11 cellular contexts compared by ENCODE assay signal in the genomic region with DNA sequence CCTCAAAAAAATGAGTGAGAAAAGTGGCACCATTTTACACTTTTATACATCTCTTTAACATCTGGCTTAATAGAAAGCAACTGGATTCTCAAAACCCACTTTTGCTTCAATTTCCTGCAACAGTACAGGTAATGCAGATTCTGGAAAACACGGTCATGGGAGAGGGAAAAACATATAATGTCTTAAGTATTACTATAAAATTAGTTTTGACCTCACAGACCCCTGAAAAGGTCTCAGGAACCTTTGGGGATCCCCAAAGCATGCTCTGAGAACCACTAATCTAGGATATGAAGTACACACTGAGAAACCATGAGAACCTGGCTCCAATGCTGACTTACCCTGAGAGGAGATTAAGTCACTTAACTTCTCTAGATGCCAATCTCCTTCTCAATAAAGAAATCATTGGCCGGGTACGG.
DNase-seq lines count a peak whose midpoint lies in the region; ATAC-seq and TF ChIP-seq lines count a peak whose summit lies in the region.
"Had no signal": no experiment of that assay in that cellular context is flagged by ENCODE, and none has a peak within 500 bp of the region (broad histone marks: within the 10 kb centered on the region; RNA-seq: fewer than 3 reads in every experiment).

No MANE protein-coding gene starts in this region.

- H2AFZ ChIP-seq in OCI-LY3 (ENCODE audit: low read depth, low read length) (no peak overlapping the region), mammary epithelial cell (ENCODE audit: low read depth, low read length) (no peak overlapping the region)

- H3K79me2 ChIP-seq in OCI-LY3 (ENCODE audit: low read length) (peaks cover 82% of the 10 kb centered on the region), mammary epithelial cell (ENCODE audit: insufficient read depth, low read length) (peaks cover 86% of the 10 kb centered on the region)

- peak overlapping the region; percentile 79 for H3K27ac ChIP-seq in OCI-LY3 (ENCODE audit: low read length)
- peak overlapping the region; percentile 24 for H3K27ac ChIP-seq in upper lobe of right lung
- H3K27ac ChIP-seq in mammary epithelial cell (ENCODE audit: insufficient read depth, low read depth, low read length), result no peak overlapping the region
- H3K27ac ChIP-seq: epithelial cell of prostate had no signal

- TF ChIP-seq CTCF in OCI-LY3 (IDR thresholded peaks at IDR 0.05; ENCODE audit: low read depth, low read length), result no peak
- no peak for TF ChIP-seq CTCF in upper lobe of right lung (IDR thresholded peaks at IDR 0.05)
- no peak for TF ChIP-seq CTCF in CD14-positive monocyte (IDR thresholded peaks at IDR 0.05)
- TF ChIP-seq CTCF in mammary epithelial cell (conservative IDR thresholded peaks at IDR 0.05 in 1 of 2, IDR thresholded peaks at IDR 0.05 in 1 of 2; ENCODE audit: extremely low read depth in 1 of 2, insufficient read depth in 1 of 2, low read depth in 1 of 2, low read length in 2 of 2), result no peak

- ATAC-seq in HG02840 (IDR thresholded peaks at IDR 0.05; ENCODE audit: low FRiP score, unreplicated experiment) (peak; percentile 46), upper lobe of right lung (no peak)

- H3K4me3 ChIP-seq in OCI-LY3 (ENCODE audit: low read length) (peak overlapping the region; percentile 31; the same call in 1 of the 2 replicates), upper lobe of right lung (no peak overlapping the region), mammary epithelial cell (replicated peaks in 1 of 3; ENCODE audit: insufficient read depth in 1 of 3, low read depth in 2 of 3, low read length in 3 of 3) (no peak overlapping the region)

- peaks cover 0 to 2% of the 10 kb centered on the region in 2 donors for H3K36me3 Mint-ChIP-seq in CD14-positive monocyte

- no peaks in the 10 kb centered on the region for H3K9me3 Mint-ChIP-seq in CD14-positive monocyte
- H3K9me3 Mint-ChIP-seq: CD4-positive, alpha-beta T cell had no signal

- intact Hi-C loops in upper lobe of right lung (cut with DNase I) (no loop called here), CD14-positive monocyte (cut with micrococcal nuclease) (no loop called here), mammary epithelial cell (cut with micrococcal nuclease) (no loop called here)

- dilution Hi-C loops in mammary epithelial cell (cut with HindIII; ENCODE audit: low sequenced_read_pairs), result loop anchor here (5.0 kb wide), 1 partner anchor 54 kb away; no protein-coding TSS in a partner anchor

- 92% methylated on average over 3 of the region's 3 CpGs for WGBS in mammary epithelial cell (ENCODE audit: low coverage, missing lambda C conversion rate)

- H3K27me3 ChIP-seq in OCI-LY3 (ENCODE audit: low read depth, low read length), result no peaks in the 10 kb centered on the region
- no peaks in the 10 kb centered on the region for H3K27me3 ChIP-seq in upper lobe of right lung
- no peaks in the 10 kb centered on the region for H3K27me3 ChIP-seq in mammary epithelial cell (ENCODE audit: insufficient read depth, low read length)

- peak; percentile 21 for DNase-seq in stimulated activated CD4-positive, alpha-beta T cell treated with anti-CD3 and anti-CD28 coated beads, Interleukin-15, amount 100 ng/mL, for 24 hours
- no peak for DNase-seq in stimulated activated CD4-positive, alpha-beta T cell treated with anti-CD3 and anti-CD28 coated beads, Interleukin-4, amount 100 ng/mL, for 24 hours
- DNase-seq in upper lobe of right lung (no peak), CD14-positive monocyte (ENCODE audit: low spot score) (no peak), DMS153 (lab: John Stamatoyannopoulos, UW) (no peak), mammary epithelial cell (no peak)
- DNase-seq: CD4-positive, alpha-beta T cell; midbrain had no signal

- peaks cover 0 to 2% (median 0%) of the 10 kb centered on the region in 3 donors for H3K27me3 Mint-ChIP-seq in CD14-positive monocyte (ENCODE audit: low read depth in 3 of 3)
- H3K27me3 Mint-ChIP-seq: CD4-positive, alpha-beta T cell had no signal

- no peaks in the 10 kb centered on the region for H3K36me3 ChIP-seq in OCI-LY3 (replicated peaks; ENCODE audit: low read depth, low read length)
- no peaks in the 10 kb centered on the region for H3K36me3 ChIP-seq in upper lobe of right lung
- H3K36me3 ChIP-seq in mammary epithelial cell (ENCODE audit: insufficient read depth, low read length), result no peaks in the 10 kb centered on the region

- no peak overlapping the region for H3K27ac Mint-ChIP-seq in CD14-positive monocyte

- peaks cover 35% of the 10 kb centered on the region; the same call in 1 of the 2 replicates for H4K20me1 ChIP-seq in OCI-LY3 (ENCODE audit: insufficient read depth, low read length)
- H4K20me1 ChIP-seq in mammary epithelial cell (ENCODE audit: insufficient read depth, low read length), result no peaks in the 10 kb centered on the region

- in situ Hi-C loops in mammary epithelial cell (cut with MboI; ENCODE audit: low sequenced_read_pairs in 2 of 2), result no loop called here

- no peaks in the 10 kb centered on the region for H3K9me3 ChIP-seq in OCI-LY3 (ENCODE audit: insufficient read depth, low read length)
- no peaks in the 10 kb centered on the region for H3K9me3 ChIP-seq in upper lobe of right lung
- H3K9me3 ChIP-seq in mammary epithelial cell (replicated peaks; ENCODE audit: insufficient read depth, low read length), result no peaks in the 10 kb centered on the region

- no TSS peak for BruUV-seq in mammary epithelial cell (replicated peaks; lab: Mats Ljungman, UMichigan)

- H3K4me3 Mint-ChIP-seq in CD14-positive monocyte, result no peak overlapping the region

- H3K4me1 ChIP-seq in OCI-LY3 (ENCODE audit: low read length) (peaks cover 64% of the 10 kb centered on the region), upper lobe of right lung (peaks cover 43% of the 10 kb centered on the region), mammary epithelial cell (ENCODE audit: insufficient read depth, low read length) (peaks cover under 1% of the 10 kb centered on the region)

- H3K4me2 ChIP-seq in OCI-LY3 (ENCODE audit: low read length) (peak overlapping the region; percentile 55), mammary epithelial cell (ENCODE audit: insufficient read depth, low read depth, low read length) (no peak overlapping the region)

- H3K4me1 Mint-ChIP-seq in CD14-positive monocyte, result peaks cover 31% of the 10 kb centered on the region

- CTCF ChIA-PET in mammary epithelial cell (lab: Charles Lee; ENCODE audit: low non-redundant PET), result no interaction called here

- H3K9ac ChIP-seq in OCI-LY3 (ENCODE audit: low read length), result peak overlapping the region; percentile 23; the same call in 1 of the 2 replicates
- H3K9ac ChIP-seq in mammary epithelial cell (ENCODE audit: insufficient read depth, low read length), result no peak overlapping the region
